In the genomic region with DNA sequence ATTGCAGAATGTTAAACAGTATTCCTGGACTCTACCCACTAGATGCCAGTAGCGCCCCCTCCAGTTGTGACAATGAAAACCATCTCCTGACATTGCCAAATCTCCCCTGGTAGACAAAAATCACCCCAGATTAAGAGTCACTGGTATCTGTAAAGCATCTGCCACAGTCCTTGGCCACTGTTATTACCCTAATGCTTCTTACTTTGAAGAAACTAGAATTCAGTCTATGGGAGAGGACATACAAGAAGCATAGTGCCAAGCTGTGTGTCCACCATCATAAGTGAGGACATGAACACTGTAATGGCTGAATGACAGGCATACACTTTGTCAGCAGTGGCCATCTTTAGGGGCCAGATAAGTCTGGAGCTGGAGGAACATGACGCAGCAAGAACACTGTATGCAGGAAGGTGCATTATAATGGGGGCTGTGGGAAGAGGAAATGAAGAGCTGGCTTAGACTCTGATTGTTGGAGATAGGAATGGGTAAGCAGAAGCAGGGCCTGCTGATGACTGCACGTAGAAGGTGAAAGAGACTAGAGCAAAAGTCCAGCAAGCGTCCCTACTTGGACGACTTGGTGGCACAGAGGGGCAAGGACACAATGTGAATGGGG, we compare ENCODE assay signal across 18 cellular contexts. TPM values are rescaled to one million over a fixed set of nuclear protein-coding genes. Genes with fewer than 3 reads are reported as not detected.
DNase-seq lines count a peak whose midpoint lies in the region; ATAC-seq, FAIRE-seq and TF ChIP-seq lines count a peak whose summit lies in the region.
"Had no signal": no experiment of that assay in that cellular context is flagged by ENCODE, and none has a peak within 500 bp of the region (broad histone marks: within the 10 kb centered on the region; RNA-seq: fewer than 3 reads in every experiment).

No MANE protein-coding gene starts in this region.

- no peak overlapping the region for H4K5ac ChIP-seq in H9 (ENCODE audit: insufficient read length, low read depth, low read length)

- H3K9me3 ChIP-seq in CD8-positive, alpha-beta memory T cell (ENCODE audit: low read length), result no peaks in the 10 kb centered on the region
- H3K9me3 ChIP-seq in H9 (ENCODE audit: control insufficient read depth, low read depth, low read length) (no peaks in the 10 kb centered on the region), PC-3 (ENCODE audit: low read length) (no peaks in the 10 kb centered on the region)

- no peak overlapping the region for H4K91ac ChIP-seq in H9 (ENCODE audit: insufficient read length, low read depth, low read length)

- H2BK120ac ChIP-seq in H9 (ENCODE audit: low read depth, low read length, poor library complexity, severe bottlenecking), result no peak overlapping the region

- no peak overlapping the region for H2BK15ac ChIP-seq in H9 (ENCODE audit: low read depth, low read length)

- no peaks in the 10 kb centered on the region for H3K23me2 ChIP-seq in H9 (ENCODE audit: insufficient read length, low read depth, low read length, poor library complexity, severe bottlenecking)

- no peak overlapping the region for H3K9ac ChIP-seq in H9 (ENCODE audit: extremely low read depth, insufficient read length, low read length)
- no peak overlapping the region for H3K9ac ChIP-seq in PC-3 (ENCODE audit: low read length)

- no peaks in the 10 kb centered on the region for H3F3A ChIP-seq in PC-3 (ENCODE audit: low read length, unreplicated experiment)

- POLR2A ChIA-PET in CD8-positive, alpha-beta memory T cell (lab: Charles Lee), result interaction anchor here (0.6 kb wide), 1 partner anchor 42 kb away, joined by 4 read pairs; no protein-coding TSS in a partner anchor
- POLR2A ChIA-PET in PC-3 (lab: Charles Lee; ENCODE audit: unreplicated experiment), result no interaction called here

- FAIRE-seq in frontal cortex (lab: Jason Lieb, UNC), result no peak
- FAIRE-seq: GM12878, GM18507 had no signal

- peak; percentile 33; the same call in 2 of the 3 replicates for TF ChIP-seq CTCF in H9 (conservative IDR thresholded peaks at IDR 0.05)
- TF ChIP-seq CTCF in PC-3 (conservative IDR thresholded peaks at IDR 0.05; ENCODE audit: low read depth, low read length), result 0 out of 2 replicates have a peak, but pooled peaks have one; percentile 10
- no peak for TF ChIP-seq CTCF in omental fat pad (IDR thresholded peaks at IDR 0.05)

- H3K36me3 Mint-ChIP-seq in CD8-positive, alpha-beta memory T cell, result no peaks in the 10 kb centered on the region
- H3K36me3 Mint-ChIP-seq in H9 (ENCODE audit: insufficient read depth in 1 of 3, low read depth in 3 of 3), result peaks cover 0 to 4% (median 2%) of the 10 kb centered on the region in 3 experiments; a peak in 3 of 7 replicates
- H3K36me3 Mint-ChIP-seq: CD4-positive, alpha-beta memory T cell had no signal

- H3K4me3 Mint-ChIP-seq in CD8-positive, alpha-beta memory T cell, result no peak overlapping the region
- no peak overlapping the region for H3K4me3 Mint-ChIP-seq in H9
- H3K4me3 Mint-ChIP-seq: B cell; CD4-positive, alpha-beta memory T cell; IgD-negative memory B cell; T-helper 1 cell treated with Interleukin-12 subunit alpha and Interleukin-12 subunit beta and Interleukin-4 antibody, amounts not matched to agents 30 μg/mL and 1 μg/mL, for 36 hours had no signal

- no peak overlapping the region for H3K23ac ChIP-seq in H9 (ENCODE audit: insufficient read length, low read depth, low read length)

- H2AFZ ChIP-seq in H9 (ENCODE audit: low read length) (no peak overlapping the region), PC-3 (ENCODE audit: low read length) (no peak overlapping the region)

- H2BK5ac ChIP-seq in H9 (ENCODE audit: insufficient read length, low read length), result no peak overlapping the region

- intact Hi-C loops in PC-3 (cut with micrococcal nuclease), result no loop called here

- BruUV-seq in PC-3 (replicated peaks; lab: Mats Ljungman, UMichigan), result no TSS peak

- H3K9me3 Mint-ChIP-seq in CD8-positive, alpha-beta memory T cell, result no peaks in the 10 kb centered on the region
- H3K9me3 Mint-ChIP-seq in H9, result peaks cover 4 to 7% of the 10 kb centered on the region in 2 experiments; a peak in 4 of 5 replicates
- H3K9me3 Mint-ChIP-seq: CD4-positive, alpha-beta memory T cell; T-helper 1 cell treated with Interleukin-12 subunit alpha and Interleukin-12 subunit beta and Interleukin-4 antibody, amounts not matched to agents 30 μg/mL and 1 μg/mL, for 36 hours had no signal

- ATAC-seq in PC-3 (no peak), GM21737 (IDR thresholded peaks at IDR 0.05; ENCODE audit: unreplicated experiment) (no peak), omental fat pad (ENCODE audit: low FRiP score) (no peak)
- ATAC-seq: GM12878, SK-N-SH treated with all-trans-retinoic acid at 6 μM for 48 hours had no signal

- H2AK5ac ChIP-seq in H9 (ENCODE audit: insufficient read length, low read length), result no peak overlapping the region

- H3K27me3 ChIP-seq in CD8-positive, alpha-beta memory T cell (ENCODE audit: insufficient read depth, low read length, poor library complexity, severe bottlenecking), result no peaks in the 10 kb centered on the region
- H3K27me3 ChIP-seq in H9 (ENCODE audit: insufficient read depth, low read length), result no peaks in the 10 kb centered on the region
- 0 out of 2 replicates have a peak, but pooled peaks cover 2% of the 10 kb centered on the region for H3K27me3 ChIP-seq in PC-3 (ENCODE audit: low read length)

- no peak overlapping the region for H3K27ac Mint-ChIP-seq in CD8-positive, alpha-beta memory T cell
- H3K27ac Mint-ChIP-seq in H9, result no peak overlapping the region
- H3K27ac Mint-ChIP-seq: B cell; CD4-positive, alpha-beta memory T cell; IgD-negative memory B cell; T-helper 1 cell treated with Interleukin-12 subunit alpha and Interleukin-12 subunit beta and Interleukin-4 antibody, amounts not matched to agents 30 μg/mL and 1 μg/mL, for 36 hours had no signal

- no peak overlapping the region for H3K4me2 ChIP-seq in H9 (ENCODE audit: insufficient read depth, insufficient read length, low read length)
- no peak overlapping the region for H3K4me2 ChIP-seq in PC-3 (ENCODE audit: low read length)

- H4K8ac ChIP-seq in H9 (replicated peaks; ENCODE audit: insufficient read length, low read depth, low read length), result no peak overlapping the region

- H4K20me1 ChIP-seq in H9 (ENCODE audit: control insufficient read depth, insufficient read depth, insufficient read length) (no peaks in the 10 kb centered on the region), PC-3 (ENCODE audit: low read length) (no peaks in the 10 kb centered on the region)

- CTCF ChIA-PET in CD8-positive, alpha-beta memory T cell (lab: Charles Lee), result no interaction called here
- CTCF ChIA-PET in PC-3 (lab: Charles Lee), result no interaction called here

- no peak overlapping the region for H3K4me3 ChIP-seq in CD8-positive, alpha-beta memory T cell (ENCODE audit: low read length)
- H3K4me3 ChIP-seq in PC-3 (ENCODE audit: low read length), result no peak overlapping the region
- H3K4me3 ChIP-seq: GM12878 had no signal

- no peaks in the 10 kb centered on the region for H3K4me1 ChIP-seq in CD8-positive, alpha-beta memory T cell (ENCODE audit: insufficient read depth, low read length)
- H3K4me1 ChIP-seq in H9 (ENCODE audit: insufficient read depth, low read length), result no peaks in the 10 kb centered on the region
- no peaks in the 10 kb centered on the region for H3K4me1 ChIP-seq in PC-3 (ENCODE audit: insufficient read depth, low read length)

- no peak overlapping the region for H3K4ac ChIP-seq in H9 (ENCODE audit: low read depth, low read length)

- no peak for DNase-seq in CD8-positive, alpha-beta memory T cell
- DNase-seq in H9 (no peak), PC-3 (no peak), ecto neural progenitor cell (ENCODE audit: low spot score) (peak; percentile 8), omental fat pad (ENCODE audit: low spot score) (no peak), frontal cortex (ENCODE audit: low spot score in 2 of 2) (no peak), NCI-H2171 treated with DMSO at 0.1 percent for 48 hours (lab: John Stamatoyannopoulos, UW) (no peak)
- DNase-seq: CD4-positive, alpha-beta memory T cell; NCI-H1105; NCI-H1694 treated with DMSO at 0.1 percent for 48 hours; NCI-H446 treated with DMSO at 0.1 percent for 48 hours had no signal

- H3K9me2 ChIP-seq in PC-3 (replicated peaks; ENCODE audit: low read length), result no peaks in the 10 kb centered on the region

- WGBS in H9 (ENCODE audit: extremely low coverage, insufficient read length, low lambda C conversion rate), result no CpG with 5 or more reads among the region's 5 CpGs

- H3K14ac ChIP-seq in H9 (ENCODE audit: insufficient read depth, low read length), result no peak overlapping the region

- H3K79me2 ChIP-seq in H9 (ENCODE audit: insufficient read depth, low read length) (no peaks in the 10 kb centered on the region), PC-3 (ENCODE audit: low read length) (no peaks in the 10 kb centered on the region)

- H2BK12ac ChIP-seq in H9 (ENCODE audit: insufficient read length, low read depth, low read length), result no peak overlapping the region

- H3K18ac ChIP-seq in H9 (ENCODE audit: insufficient read length, low read depth, low read length), result no peak overlapping the region

- peaks cover 2 to 4% of the 10 kb centered on the region in 2 donors for H3K27me3 Mint-ChIP-seq in CD8-positive, alpha-beta memory T cell
- peaks cover 2% of the 10 kb centered on the region; the same call in 1 of the 2 replicates for H3K27me3 Mint-ChIP-seq in H9 (ENCODE audit: low read depth)
- H3K27me3 Mint-ChIP-seq: CD4-positive, alpha-beta memory T cell had no signal

- H3K4me1 Mint-ChIP-seq in CD8-positive, alpha-beta memory T cell, result no peaks in the 10 kb centered on the region
- H3K4me1 Mint-ChIP-seq in H9, result peaks cover 0 to 5% of the 10 kb centered on the region in 2 experiments; a peak in 1 of 4 replicates
- H3K4me1 Mint-ChIP-seq: B cell; CD4-positive, alpha-beta memory T cell; IgD-negative memory B cell had no signal

- no peak overlapping the region for H2BK20ac ChIP-seq in H9 (ENCODE audit: low read depth, low read length, poor library complexity, severe bottlenecking)

- H3K27ac ChIP-seq in CD8-positive, alpha-beta memory T cell (ENCODE audit: low read depth, low read length), result peak overlapping the region; percentile 65
- H3K27ac ChIP-seq in H9 (ENCODE audit: insufficient read length, low read depth, low read length) (no peak overlapping the region), PC-3 (ENCODE audit: low read length) (no peak overlapping the region)

- H3K56ac ChIP-seq in H9 (ENCODE audit: insufficient read length, low read depth, low read length), result no peak overlapping the region

- H3T11ph ChIP-seq in H9 (ENCODE audit: low read length), result no peak overlapping the region

- H3K79me1 ChIP-seq in H9 (ENCODE audit: insufficient read depth, low read depth, low read length, poor library complexity, severe bottlenecking), result no peaks in the 10 kb centered on the region

- no peaks in the 10 kb centered on the region for H3K36me3 ChIP-seq in CD8-positive, alpha-beta memory T cell (ENCODE audit: insufficient read depth, low read length)
- no peaks in the 10 kb centered on the region for H3K36me3 ChIP-seq in PC-3 (ENCODE audit: low read depth, low read length)

RNA-seq across cellular contexts. Expression of a gene that starts 32.5 kb away (rescaled TPM):
- 100 to 1,000 TPM; 293 to 296 TPM for total RNA-seq in CD8-positive, alpha-beta memory T cell
- polyA plus RNA-seq in CD8-positive, alpha-beta memory T cell, result 107 TPM
- total RNA-seq in H9 (2021) (287 and 288 TPM in 2 replicates), PC-3 (2014; rRNA removed) (126 and 132 TPM in 2 replicates), omental fat pad (100 to 1,000 TPM in 1 of 4 donors, 10 to 100 TPM in 3; 60.1 to 111 (median 87.4) TPM), frontal cortex (183 TPM)

RNA-seq across cellular contexts. Expression of a gene that starts 33.5 kb away (rescaled TPM):
- 100 to 1,000 TPM; 950 to 966 TPM for total RNA-seq in CD8-positive, alpha-beta memory T cell
- 742 TPM for polyA plus RNA-seq in CD8-positive, alpha-beta memory T cell
- total RNA-seq in H9 (2021) (1,123 and 1,137 TPM in 2 replicates), PC-3 (2014; rRNA removed) (304 and 457 TPM in 2 replicates), omental fat pad (100 to 1,000 TPM; 206 to 296 (median 285) TPM), frontal cortex (135 TPM)

RNA-seq across cellular contexts. Expression of a gene that starts 57.7 kb away (rescaled TPM):
- total RNA-seq in CD8-positive, alpha-beta memory T cell, result 10 to 100 TPM; 40.5 to 45.0 TPM
- polyA plus RNA-seq in CD8-positive, alpha-beta memory T cell, result 30.9 TPM
- total RNA-seq in H9 (2021) (9.4 and 9.6 TPM in 2 replicates), PC-3 (2014; rRNA removed) (6.2 and 7.9 TPM in 2 replicates), omental fat pad (10 to 100 TPM in 3 of 4 donors, 1 to 10 TPM in 1; 7.7 to 65.6 (median 21.5) TPM), frontal cortex (37.1 TPM)

Comparison
In these comparisons a context has a peak if more than half of its experiments do, and no peak if none do; other contexts are left out.
1. CTCF ChIP-seq: peak in H9 (single experiment) and PC-3 (single experiment); none in omental fat pad (0 of 3).